In the genomic region with DNA sequence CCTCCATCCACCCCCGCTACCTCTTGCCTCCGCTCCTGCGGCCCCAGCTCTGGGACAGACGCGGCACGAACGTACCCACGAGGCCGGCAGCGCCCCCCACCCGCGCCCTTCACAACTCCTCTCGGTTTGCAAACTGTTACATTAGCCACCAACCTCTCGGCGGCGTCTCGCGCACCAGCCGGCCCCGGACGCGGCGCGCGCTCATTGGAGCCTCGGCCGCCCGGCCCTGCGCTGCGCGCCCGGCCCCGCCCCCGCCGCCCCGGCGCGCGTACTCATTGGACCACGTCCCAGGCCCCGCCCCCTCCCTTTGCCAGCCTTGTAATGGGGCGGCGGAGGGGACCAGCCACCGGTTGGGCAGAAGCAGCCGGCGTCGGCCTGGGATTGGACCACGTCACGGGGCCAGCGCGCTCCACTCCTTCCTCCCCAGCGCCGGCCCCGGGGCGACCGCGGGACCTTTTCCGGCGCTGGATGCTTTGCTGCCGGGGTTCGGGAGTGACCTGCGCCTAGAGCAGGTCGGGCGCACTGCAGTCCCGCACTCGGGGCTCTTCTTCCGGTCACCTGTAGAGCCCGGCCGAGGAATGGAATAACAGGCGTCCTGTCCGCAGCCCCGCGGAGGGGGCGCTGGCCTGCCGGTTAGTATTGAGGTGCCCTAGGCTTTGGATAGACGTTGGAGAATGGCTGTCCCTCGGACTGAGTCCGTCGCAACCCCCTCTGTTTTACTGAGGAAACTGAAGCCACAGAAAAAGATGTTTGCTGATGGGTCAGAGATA, we compare ENCODE assay signal across 8 cellular contexts. TPM values are rescaled to one million over a fixed set of nuclear protein-coding genes. Genes with fewer than 3 reads are reported as not detected.
A peak's percentile ranks its signal among the peaks of the same experiment; 100 is the strongest.
DNase-seq lines count a peak whose midpoint lies in the region; ATAC-seq and TF ChIP-seq lines count a peak whose summit lies in the region.

Gene HYOU1, minus strand, starts transcription at position 206 of the 770 bp plus-strand sequence. CDS start 1,045 bp downstream, outside the sequence.

- H3K4me3 ChIP-seq in kidney epithelial cell (ENCODE audit: low read depth, low read length) = peak within 1 kb of the TSS; percentile 83

- DNase-seq in AML-193 (lab: John Stamatoyannopoulos, UW) (peak; percentile 90 to 96), NCI-H460 (ENCODE audit: extremely low read depth, low read depth) (peak; percentile 92), cerebellum (ENCODE audit: low spot score) (peak; percentile 99), kidney epithelial cell (ENCODE audit: low read depth) (peak; percentile 83)
- peak; percentile 96 for DNase-seq in activated CD4-positive, alpha-beta T cell treated with anti-CD3 and anti-CD28 coated beads for 1 hour
- peak; percentile 97 to 99 for DNase-seq in stimulated activated CD4-positive, alpha-beta T cell treated with anti-CD3 and anti-CD28 coated beads, Interleukin-15, amount 100 ng/mL, for 48 hours (ENCODE audit: low read depth in 2 of 2)

- TF ChIP-seq CTCF in kidney epithelial cell (IDR thresholded peaks at IDR 0.05; ENCODE audit: insufficient read depth, low read length, poor library complexity, severe bottlenecking) = peak; percentile 41

- no peaks in the 10 kb centered on the region for H3K27me3 ChIP-seq in kidney epithelial cell (ENCODE audit: control insufficient read depth, insufficient read depth, low read length)

- no peaks in the 10 kb centered on the region for H3K36me3 ChIP-seq in kidney epithelial cell (ENCODE audit: control insufficient read depth, insufficient read depth, low read length)

- ATAC-seq in GM19043 (IDR thresholded peaks at IDR 0.05; ENCODE audit: low read depth, unreplicated experiment) (peak; percentile 94), HG03378 (IDR thresholded peaks at IDR 0.05; ENCODE audit: unreplicated experiment) (peak; percentile 73)

RNA-seq across cellular contexts. Expression of gene HYOU1, which starts in this region (rescaled TPM):
- total RNA-seq in NCI-H460 (2014; rRNA removed; shearing (Covaris generic)) = 232 and 242 TPM in 2 replicates
- 189 and 232 TPM in 2 replicates for polyA plus RNA-seq in NCI-H460 (2014; cell fraction: nucleus; rRNA removed)
- total RNA-seq in cerebellum (39.9 TPM), kidney epithelial cell (280 and 303 TPM in 2 replicates)

Comparison
In these comparisons a context has a peak if more than half of its experiments do, and no peak if none do; other contexts are left out.
1. Peak in every context shown above with its lines: DNase-seq, ATAC-seq and H3K4me3 ChIP-seq.